In genomic region chr18:74353169-74353775, GRCh38 we compare ENCODE assay signal across 8 cellular contexts. TPM values are rescaled to one million over a fixed set of nuclear protein-coding genes. Genes with fewer than 3 reads are reported as not detected.
DNase-seq lines count a peak whose midpoint lies in the region; ATAC-seq, FAIRE-seq and TF ChIP-seq lines count a peak whose summit lies in the region.

No MANE protein-coding gene starts in this region.

- TF ChIP-seq CTCF in WERI-Rb-1 (IDR thresholded peaks at IDR 0.05; ENCODE audit: low read depth, low read length) = peak; percentile 82
- peak; percentile 88 for TF ChIP-seq CTCF in HepG2 (CRISPR knock-in tag; IDR thresholded peaks at IDR 0.05)

- H3K27ac ChIP-seq in WERI-Rb-1 (no peak overlapping the region), HepG2 (ENCODE audit: extremely low read length, insufficient read depth, low read length) (no peak overlapping the region)

- POLR2A ChIA-PET in HepG2 (lab: Yijun Ruan, JAX) = no interaction called here

- peak; percentile 48 for DNase-seq in SIG-M5 treated with dmso at 0.1 percent for 504 hours (lab: John Stamatoyannopoulos, UW; ENCODE audit: unreplicated experiment)
- DNase-seq in SIG-M5 (lab: John Stamatoyannopoulos, UW) = no peak
- peak; percentile 75 for DNase-seq in NCI-H2107 treated with DMSO at 0.1 percent for 48 hours (lab: John Stamatoyannopoulos, UW; ENCODE audit: unreplicated experiment)
- peak; percentile 75 for DNase-seq in WERI-Rb-1
- DNase-seq in dermis blood vessel endothelial cell = peak; percentile 82
- peak; percentile 63 for DNase-seq in HepG2 (ENCODE audit: low spot score)
- DNase-seq in stimulated activated CD8-positive, alpha-beta memory T cell treated with anti-CD3 and anti-CD28 coated beads, Interleukin-4, amount 100 ng/mL, for 48 hours = peak; percentile 44

- no TSS peak for BruUV-seq in HepG2 (replicated peaks; lab: Mats Ljungman, UMichigan)

- CTCF ChIA-PET in HepG2 (lab: Yijun Ruan, JAX; ENCODE audit: low intra/inter-chr PET ratio, low total read pairs) = interaction anchor here (1.1 to 4.0 kb wide), 3 partner anchors 123 to 198 kb away, joined by 6 to 41 read pairs (median 22); no protein-coding TSS in a partner anchor

- H3K36me3 ChIP-seq in WERI-Rb-1 = no peaks in the 10 kb centered on the region
- no peaks in the 10 kb centered on the region for H3K36me3 ChIP-seq in HepG2 (replicated peaks in 1 of 2; ENCODE audit: control insufficient read depth in 1 of 2, insufficient read depth in 2 of 2, low read length in 2 of 2)

- TF ChIP-seq POLR2A in HepG2 (IDR thresholded peaks at IDR 0.05; ENCODE audit: insufficient read depth in 1 of 2, low read depth in 2 of 2, low read length in 2 of 2) = no peak

- TF ChIP-seq EP300 in HepG2 (IDR thresholded peaks at IDR 0.05; ENCODE audit: low read depth in 2 of 2, low read length in 2 of 2) (no peak), HepG2 (CRISPR knock-in tag; IDR thresholded peaks at IDR 0.05; ENCODE audit: borderline replicate concordance) (no peak)

- no peaks in the 10 kb centered on the region for H3K79me2 ChIP-seq in HepG2 (ENCODE audit: insufficient read depth, low read length)

- peaks cover 19% of the 10 kb centered on the region for H3K4me1 ChIP-seq in HepG2 (ENCODE audit: insufficient read depth, low read length)

- no peak overlapping the region for H2AFZ ChIP-seq in HepG2 (ENCODE audit: low read length)

- in situ Hi-C loops in HepG2 (cut with HindIII; ENCODE audit: extremely low pct_ligation_motif_present, low pct_unique_long_range_greater_than_20kb) = loop anchor here (5.0 kb wide), 1 partner anchor 199 kb away; no protein-coding TSS in a partner anchor

- intact Hi-C loops in HepG2 (cut with micrococcal nuclease; ENCODE audit: unreplicated experiment) = loop anchor here (1.0 kb wide), 2 partner anchors 140 to 199 kb away; no protein-coding TSS in a partner anchor

- H3K4me2 ChIP-seq in HepG2 (ENCODE audit: low read depth, low read length) = no peak overlapping the region

- no peaks in the 10 kb centered on the region for H4K20me1 ChIP-seq in HepG2 (ENCODE audit: insufficient read depth, low read length)

- peak; percentile 74 for TF ChIP-seq RAD21 in HepG2 (CRISPR knock-in tag; IDR thresholded peaks at IDR 0.05)

- H3K9me3 ChIP-seq in WERI-Rb-1 (ENCODE audit: severe bottlenecking) = no peaks in the 10 kb centered on the region
- no peaks in the 10 kb centered on the region for H3K9me3 ChIP-seq in HepG2 (ENCODE audit: low read length)

- ATAC-seq in HG02759 (IDR thresholded peaks at IDR 0.05; ENCODE audit: unreplicated experiment) = peak; percentile 83
- ATAC-seq in HepG2 = peak; percentile 93

- H3K27me3 ChIP-seq in WERI-Rb-1 (ENCODE audit: insufficient read depth, low read depth, severe bottlenecking) (no peaks in the 10 kb centered on the region), HepG2 (ENCODE audit: control insufficient read depth in 1 of 2, insufficient read depth in 2 of 2, low read length in 2 of 2) (no peaks in the 10 kb centered on the region; a peak in 1 of 5 replicates)

- H3K4me3 ChIP-seq in WERI-Rb-1 (ENCODE audit: low read depth, low read length) (no peak overlapping the region), HepG2 (replicated peaks in 1 of 3; ENCODE audit: insufficient read depth in 1 of 3, low read depth in 2 of 3, low read length in 3 of 3) (no peak overlapping the region)

- H3K9ac ChIP-seq in HepG2 (ENCODE audit: insufficient read depth, low read depth, low read length) = no peak overlapping the region

- WGBS in HepG2 (ENCODE audit: low lambda C conversion rate) = 0% methylated on average over 1 of the region's 1 CpG

- peak; percentile 73 for FAIRE-seq in HepG2 (lab: Jason Lieb, UNC)

TF ChIP-seq in HepG2, 621 proteins besides CTCF, POLR2A, EP300 and RAD21 (continues in another document):
- TF ChIP-seq ZNF256 (CRISPR knock-in tag; conservative IDR thresholded peaks at IDR 0.05) (no peak), HINFP (CRISPR knock-in tag; IDR thresholded peaks at IDR 0.05; ENCODE audit: low read depth) (no peak), RXRB (CRISPR knock-in tag; IDR thresholded peaks at IDR 0.05; ENCODE audit: borderline replicate concordance) (peak; percentile 16; the same call in 1 of the 2 replicates), ISX (CRISPR knock-in tag; conservative IDR thresholded peaks at IDR 0.05) (no peak), ELF3 (CRISPR knock-in tag; IDR thresholded peaks at IDR 0.05) (0 out of 2 replicates have a peak, but pooled peaks have one; percentile 34), ZFY (CRISPR knock-in tag; IDR thresholded peaks at IDR 0.05) (no peak), LRRFIP1 (CRISPR knock-in tag; conservative IDR thresholded peaks at IDR 0.05) (no peak), ZNF329 (CRISPR knock-in tag; IDR thresholded peaks at IDR 0.05; ENCODE audit: low read depth) (no peak), SOX13 (IDR thresholded peaks at IDR 0.05) (no peak), SOX13 (CRISPR knock-in tag; conservative IDR thresholded peaks at IDR 0.05 in 1 of 2, IDR thresholded peaks at IDR 0.05 in 1 of 2) (no peak), HDAC1 (CRISPR knock-in tag; IDR thresholded peaks at IDR 0.05) (no peak), SAP130 (CRISPR knock-in tag; IDR thresholded peaks at IDR 0.05; ENCODE audit: low read depth) (peak; percentile 25; the same call in 1 of the 2 replicates)

RNA-seq across cellular contexts. Expression of gene C18orf63, which starts 37.6 kb away (rescaled TPM):
- total RNA-seq in dermis blood vessel endothelial cell = not detected in 2 replicates
- not detected in 2 replicates for total RNA-seq in HepG2 (2016; rRNA removed; fragmentation: Illumina TruSeq; extraction: Trizol)
- not detected in 2 replicates for total RNA-seq in HepG2 (2016; cell fraction: cytosol; rRNA removed; fragmentation: Illumina TruSeq; extraction: Trizol; ENCODE audit: low read depth)
- total RNA-seq in HepG2 (2016; cell fraction: insoluble cytoplasmic fraction; rRNA removed; fragmentation: Illumina TruSeq; extraction: Trizol) = not detected in 2 replicates
- not detected in 2 replicates for total RNA-seq in HepG2 (2016; cell fraction: membrane; rRNA removed; fragmentation: Illumina TruSeq; extraction: Trizol)
- not detected in 2 replicates for total RNA-seq in HepG2 (2016; cell fraction: nucleus; rRNA removed; fragmentation: Illumina TruSeq; extraction: Trizol)
- polyA plus RNA-seq in HepG2 (2011; rRNA removed) = 0.01 TPM in 1 of 2 replicates, not detected in the other
- not detected in 2 replicates for polyA plus RNA-seq in HepG2 (2011; cell fraction: cytosol; rRNA removed)
- polyA plus RNA-seq in HepG2 (2011; cell fraction: nucleus; rRNA removed) = not detected in 2 replicates
- polyA plus RNA-seq in HepG2 (2012) = not detected in 2 replicates
- not detected in 2 replicates for polyA plus RNA-seq in HepG2 (2016; cell fraction: cytosol; fragmentation: Illumina TruSeq; extraction: Trizol; ENCODE audit: low read depth)
- not detected in 2 replicates for polyA plus RNA-seq in HepG2 (2016; cell fraction: insoluble cytoplasmic fraction; fragmentation: Illumina TruSeq; extraction: Trizol; ENCODE audit: low read depth)
- polyA plus RNA-seq in HepG2 (2016; cell fraction: membrane; fragmentation: Illumina TruSeq; extraction: Trizol; ENCODE audit: low read depth) = not detected in 2 replicates
- not detected in 2 replicates for polyA plus RNA-seq in HepG2 (2016; cell fraction: nucleus; fragmentation: Illumina TruSeq; extraction: Trizol; ENCODE audit: insufficient read depth, low read depth)
- not detected in 2 replicates for polyA minus RNA-seq in HepG2 (2011; rRNA and poly(A)+ RNA removed; ENCODE audit: low replicate concordance)
- polyA minus RNA-seq in HepG2 (2011; cell fraction: cytosol; rRNA and poly(A)+ RNA removed) = not detected in 2 replicates
- polyA minus RNA-seq in HepG2 (2011; cell fraction: nucleus; rRNA and poly(A)+ RNA removed) = not detected in 2 replicates
